ENCODE assay signal across 8 cellular contexts in genomic region chrX:68732906-68733493, GRCh38.
DNase-seq lines count a peak whose midpoint lies in the region; ATAC-seq and TF ChIP-seq lines count a peak whose summit lies in the region.

No MANE protein-coding gene starts in this region.

- H3K4me1 ChIP-seq in spleen = no peaks in the 10 kb centered on the region

- H3F3A ChIP-seq in SU-DHL-6 (ENCODE audit: insufficient read depth) = no peaks in the 10 kb centered on the region

- H4K20me1 ChIP-seq in SU-DHL-6 (ENCODE audit: low read depth, low read length) = no peaks in the 10 kb centered on the region

- POLR2A ChIA-PET in activated naive CD8-positive, alpha-beta T cell treated with anti-CD3 and anti-CD28 coated beads, Interleukin-2, amount 10 ng/mL, durations not matched to agents 7 days and 5 days (lab: Charles Lee) = no interaction called here

- H3K4me2 ChIP-seq in SU-DHL-6 (ENCODE audit: low read depth, low read length, poor library complexity, severe bottlenecking) = no peak overlapping the region

- H2AFZ ChIP-seq in SU-DHL-6 (ENCODE audit: low read depth, low read length, severe bottlenecking) = no peak overlapping the region

- H3K27ac ChIP-seq in SU-DHL-6 (ENCODE audit: low read depth, low read length) (no peak overlapping the region), spleen (no peak overlapping the region)

- H3K4me1 Mint-ChIP-seq in activated naive CD8-positive, alpha-beta T cell treated with anti-CD3 and anti-CD28 coated beads, Interleukin-2, amount 10 ng/mL, durations not matched to agents 7 days and 5 days = peaks cover 2% of the 10 kb centered on the region

- no peak overlapping the region for H3K9ac ChIP-seq in SU-DHL-6 (ENCODE audit: low read length)

- intact Hi-C loops in left ventricle myocardium superior (cut with micrococcal nuclease) (loop anchor here (2.0 kb wide), 1 partner anchor 76 kb away; no protein-coding TSS in a partner anchor), spleen (cut with DNase I; ENCODE audit: low total_unique reads) (no loop called here)

- H3K9me3 ChIP-seq in SU-DHL-6 (ENCODE audit: insufficient read depth, low read length) (no peaks in the 10 kb centered on the region), spleen (no peaks in the 10 kb centered on the region)

- peaks cover 3% of the 10 kb centered on the region for H3K27me3 Mint-ChIP-seq in activated naive CD8-positive, alpha-beta T cell treated with anti-CD3 and anti-CD28 coated beads, Interleukin-2, amount 10 ng/mL, durations not matched to agents 7 days and 5 days

- H3K9me3 Mint-ChIP-seq in activated naive CD8-positive, alpha-beta T cell treated with anti-CD3 and anti-CD28 coated beads, Interleukin-2, amount 10 ng/mL, durations not matched to agents 7 days and 5 days = no peaks in the 10 kb centered on the region

- no peaks in the 10 kb centered on the region for H3K36me3 ChIP-seq in SU-DHL-6 (ENCODE audit: low read length)
- no peaks in the 10 kb centered on the region for H3K36me3 ChIP-seq in spleen

- no peaks in the 10 kb centered on the region for H3K79me2 ChIP-seq in SU-DHL-6 (ENCODE audit: insufficient read depth, low read length)

- H3K9me2 ChIP-seq in SU-DHL-6 (replicated peaks; ENCODE audit: insufficient read depth, low read length) = no peaks in the 10 kb centered on the region

- ATAC-seq in GM18511 (IDR thresholded peaks at IDR 0.05; ENCODE audit: unreplicated experiment) (peak; percentile 89), left ventricle myocardium superior (peak; percentile 82), GM18517 (IDR thresholded peaks at IDR 0.05; ENCODE audit: unreplicated experiment) (no peak)
- peak; percentile 77 for ATAC-seq in activated naive CD8-positive, alpha-beta T cell treated with anti-CD3 and anti-CD28 coated beads, Interleukin-2, amount 10 ng/mL, durations not matched to agents 7 days and 5 days (ENCODE audit: low read depth)

- no peak overlapping the region for H3K4me3 ChIP-seq in SU-DHL-6 (ENCODE audit: insufficient read depth, low read length, poor library complexity, severe bottlenecking)
- no peak overlapping the region for H3K4me3 ChIP-seq in spleen

- TF ChIP-seq POLR2A in spleen (IDR thresholded peaks at IDR 0.05) = no peak

- no peak overlapping the region for H3K27ac Mint-ChIP-seq in activated naive CD8-positive, alpha-beta T cell treated with anti-CD3 and anti-CD28 coated beads, Interleukin-2, amount 10 ng/mL, durations not matched to agents 7 days and 5 days

- peak; percentile 68 for DNase-seq in AG08395 (ENCODE audit: low spot score)
- peak; percentile 53 for DNase-seq in HPDE6-E6E7 (ENCODE audit: extremely low spot score)
- peak; percentile 73 for DNase-seq in activated naive CD8-positive, alpha-beta T cell treated with anti-CD3 and anti-CD28 coated beads, Interleukin-2, amount 10 ng/mL, durations not matched to agents 7 days and 5 days
- DNase-seq in left ventricle myocardium superior = peak; percentile 79
- DNase-seq in spleen = peak; percentile 85

- WGBS in spleen, 5 donors = 8 to 34% (median 11%) methylated on average over 4 of the region's 4 CpGs

- TF ChIP-seq CTCF in SU-DHL-6 (IDR thresholded peaks at IDR 0.05; ENCODE audit: insufficient read depth, low read length, poor library complexity, severe bottlenecking) (peak; percentile 15), spleen (IDR thresholded peaks at IDR 0.05 in 8 of 11, conservative IDR thresholded peaks at IDR 0.05 in 3 of 11) (peak in 10 of 11 experiments; percentile 42 to 73 (median 64))

- H3K36me3 Mint-ChIP-seq in activated naive CD8-positive, alpha-beta T cell treated with anti-CD3 and anti-CD28 coated beads, Interleukin-2, amount 10 ng/mL, durations not matched to agents 7 days and 5 days = no peaks in the 10 kb centered on the region

- no peaks in the 10 kb centered on the region for H3K27me3 ChIP-seq in SU-DHL-6 (ENCODE audit: low read length)
- peaks cover 0 to 44% (median 0%) of the 10 kb centered on the region in 7 donors for H3K27me3 ChIP-seq in spleen (replicated peaks in 1 of 7)

- H3K4me3 Mint-ChIP-seq in activated naive CD8-positive, alpha-beta T cell treated with anti-CD3 and anti-CD28 coated beads, Interleukin-2, amount 10 ng/mL, durations not matched to agents 7 days and 5 days = no peak overlapping the region
